17 cellular contexts compared by ENCODE assay signal in genomic region chr14:89690139-89690538, GRCh38.
"Had no signal": no experiment of that assay in that cellular context is flagged by ENCODE, and none has a peak within 500 bp of the region (broad histone marks: within the 10 kb centered on the region; RNA-seq: fewer than 3 reads in every experiment).

No MANE protein-coding gene starts in this region.

- ATAC-seq: foreskin keratinocyte; naive thymus-derived CD4-positive, alpha-beta T cell; sciatic nerve had no signal

- H3K4me1 Mint-ChIP-seq: nephron progenitor cell had no signal

- FAIRE-seq: islet of Langerhans, urothelium cell line had no signal

- H3K9me3 ChIP-seq: colonic mucosa, prostate gland had no signal

- H3K4me3 Mint-ChIP-seq: naive thymus-derived CD4-positive, alpha-beta T cell; nephron progenitor cell had no signal

- H3K27ac Mint-ChIP-seq: nephron progenitor cell had no signal

- H2AFZ ChIP-seq: parathyroid adenoma had no signal

- H3K27me3 ChIP-seq: colonic mucosa, dorsolateral prefrontal cortex had no signal

- DNase-seq: caudate nucleus; colonic mucosa; dorsolateral prefrontal cortex; effector CD8-positive, alpha-beta T cell; head of caudate nucleus; hypothalamus; mammary epithelial cell; naive thymus-derived CD4-positive, alpha-beta T cell; nephron progenitor cell; stimulated activated CD4-positive, alpha-beta T cell treated with anti-CD3 and anti-CD28 coated beads, Interleukin-2, amount 100 ng/mL, for 24 hours; stimulated activated naive CD4-positive, alpha-beta T cell treated with Interleukin-2 at 50 U/mL for 16 hours had no signal

- H3K79me2 ChIP-seq: parathyroid adenoma had no signal

- H3K27me3 Mint-ChIP-seq: naive thymus-derived CD4-positive, alpha-beta T cell had no signal

- H3K4me3 ChIP-seq: colonic mucosa, dorsolateral prefrontal cortex, prostate gland had no signal

- H3K4me1 ChIP-seq: colonic mucosa, foreskin keratinocyte, parathyroid adenoma, prostate gland had no signal

- H3K27ac ChIP-seq: colonic mucosa, dorsolateral prefrontal cortex, foreskin keratinocyte, parathyroid adenoma, prostate gland had no signal

- H3K36me3 ChIP-seq: colonic mucosa, prostate gland had no signal

- H3K9ac ChIP-seq: parathyroid adenoma had no signal
